ENCODE assay signal across 9 cellular contexts in the genomic region with DNA sequence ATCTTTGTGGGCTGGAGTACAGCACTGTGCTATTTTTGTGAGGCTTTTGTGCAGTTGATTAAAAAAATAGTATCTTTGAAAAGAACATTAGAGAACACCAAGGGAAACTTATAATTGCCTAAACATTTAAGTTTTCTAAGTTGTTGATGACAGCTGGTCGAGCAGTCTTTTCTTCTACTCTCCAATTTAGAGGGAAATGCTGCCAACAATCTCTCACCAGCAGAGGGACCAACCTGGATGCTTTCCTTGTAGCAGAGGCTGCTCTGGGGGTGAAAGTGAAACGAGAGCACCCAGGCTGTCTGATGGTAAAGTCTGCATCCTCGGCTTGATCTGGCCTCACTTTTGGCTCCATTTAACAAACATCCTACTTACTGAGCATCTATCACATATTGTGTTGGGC.
DNase-seq lines count a peak whose midpoint lies in the region; ATAC-seq and TF ChIP-seq lines count a peak whose summit lies in the region.
"Had no signal": no experiment of that assay in that cellular context is flagged by ENCODE, and none has a peak within 500 bp of the region (broad histone marks: within the 10 kb centered on the region; RNA-seq: fewer than 3 reads in every experiment).

No MANE protein-coding gene starts in this region.

- H3K36me3 ChIP-seq in ovary (no peaks in the 10 kb centered on the region), right atrium auricular region (no peaks in the 10 kb centered on the region), tibial artery (no peaks in the 10 kb centered on the region)

- DNase-seq in HuH-7.5 (ENCODE audit: low spot score) (peak; percentile 2), endothelial cell (ENCODE audit: low spot score) (peak; percentile 32), ovary (no peak), right atrium auricular region (ENCODE audit: low spot score) (no peak), tibial artery (no peak)
- no peak for DNase-seq in activated naive CD8-positive, alpha-beta T cell treated with anti-CD3 and anti-CD28 coated beads, Interleukin-2, amount 50 U/mL, for 24 hours

- no peak overlapping the region for H3K4me3 Mint-ChIP-seq in endothelial cell (ENCODE audit: unreplicated experiment)
- H3K4me3 Mint-ChIP-seq in activated naive CD8-positive, alpha-beta T cell treated with anti-CD3 and anti-CD28 coated beads, Interleukin-2, amount 50 U/mL, for 24 hours = no peak overlapping the region

- no peaks in the 10 kb centered on the region for H3K36me3 Mint-ChIP-seq in endothelial cell (ENCODE audit: low read depth, unreplicated experiment)
- H3K36me3 Mint-ChIP-seq in activated naive CD8-positive, alpha-beta T cell treated with anti-CD3 and anti-CD28 coated beads, Interleukin-2, amount 50 U/mL, for 24 hours (ENCODE audit: low read depth) = no peaks in the 10 kb centered on the region
- H3K36me3 Mint-ChIP-seq: brain had no signal

- no peaks in the 10 kb centered on the region for H3K9me3 Mint-ChIP-seq in endothelial cell (ENCODE audit: unreplicated experiment)
- H3K9me3 Mint-ChIP-seq in activated naive CD8-positive, alpha-beta T cell treated with anti-CD3 and anti-CD28 coated beads, Interleukin-2, amount 50 U/mL, for 24 hours = peaks cover 9% of the 10 kb centered on the region

- H3K4me1 ChIP-seq in ovary (ENCODE audit: insufficient read depth) (no peaks in the 10 kb centered on the region), right atrium auricular region (no peaks in the 10 kb centered on the region), tibial artery (no peaks in the 10 kb centered on the region)

- H3K27ac ChIP-seq in ovary = no peak overlapping the region
- H3K27ac ChIP-seq in right atrium auricular region = no peak overlapping the region
- H3K27ac ChIP-seq in tibial artery = no peak overlapping the region

- ATAC-seq in GM21526 (IDR thresholded peaks at IDR 0.05; ENCODE audit: low FRiP score, unreplicated experiment) = peak; percentile 69
- no peak for ATAC-seq in activated naive CD8-positive, alpha-beta T cell treated with anti-CD3 and anti-CD28 coated beads, Interleukin-2, amount 50 U/mL, for 24 hours

- no peak for TF ChIP-seq EP300 in ovary (IDR thresholded peaks at IDR 0.05)

- no peaks in the 10 kb centered on the region for H3K9me3 ChIP-seq in ovary
- no peaks in the 10 kb centered on the region for H3K9me3 ChIP-seq in right atrium auricular region
- H3K9me3 ChIP-seq in tibial artery = no peaks in the 10 kb centered on the region

- H3K27me3 ChIP-seq in ovary (no peaks in the 10 kb centered on the region), right atrium auricular region (no peaks in the 10 kb centered on the region), tibial artery (no peaks in the 10 kb centered on the region)

- peak; percentile 67 for TF ChIP-seq CTCF in GM12872 (IDR thresholded peaks at IDR 0.05; ENCODE audit: insufficient read depth, low read depth, low read length)
- TF ChIP-seq CTCF in endothelial cell (IDR thresholded peaks at IDR 0.05; ENCODE audit: unreplicated experiment) = peak; percentile 30
- TF ChIP-seq CTCF in ovary (IDR thresholded peaks at IDR 0.05) = no peak
- peak in 1 of 2 donors; percentile 39 for TF ChIP-seq CTCF in right atrium auricular region (IDR thresholded peaks at IDR 0.05)
- no peak for TF ChIP-seq CTCF in tibial artery (IDR thresholded peaks at IDR 0.05)

- H3K27ac Mint-ChIP-seq in endothelial cell (ENCODE audit: unreplicated experiment) = no peak overlapping the region
- no peak overlapping the region for H3K27ac Mint-ChIP-seq in activated naive CD8-positive, alpha-beta T cell treated with anti-CD3 and anti-CD28 coated beads, Interleukin-2, amount 50 U/mL, for 24 hours

- intact Hi-C loops in ovary (cut with DNase I) = no loop called here
- intact Hi-C loops in tibial artery (cut with DNase I; ENCODE audit: low total_unique reads) = no loop called here

- peaks cover 8% of the 10 kb centered on the region for H3K4me1 Mint-ChIP-seq in endothelial cell (ENCODE audit: unreplicated experiment)
- H3K4me1 Mint-ChIP-seq in activated naive CD8-positive, alpha-beta T cell treated with anti-CD3 and anti-CD28 coated beads, Interleukin-2, amount 50 U/mL, for 24 hours = no peaks in the 10 kb centered on the region

- 23 to 34% (median 25%) methylated on average over 3 of the region's 3 CpGs for WGBS in ovary, 3 donors

- TF ChIP-seq POLR2A in ovary (IDR thresholded peaks at IDR 0.05) = no peak

- H3K4me3 ChIP-seq in ovary = no peak overlapping the region
- no peak overlapping the region for H3K4me3 ChIP-seq in right atrium auricular region
- H3K4me3 ChIP-seq in tibial artery = no peak overlapping the region

- no peaks in the 10 kb centered on the region for H3K27me3 Mint-ChIP-seq in endothelial cell (ENCODE audit: unreplicated experiment)
- H3K27me3 Mint-ChIP-seq in activated naive CD8-positive, alpha-beta T cell treated with anti-CD3 and anti-CD28 coated beads, Interleukin-2, amount 50 U/mL, for 24 hours = no peaks in the 10 kb centered on the region
- H3K27me3 Mint-ChIP-seq: brain had no signal

Comparison
In these comparisons a context has a peak if more than half of its experiments do, and no peak if none do; other contexts are left out.
1. CTCF ChIP-seq: peak in GM12872 (single experiment) and endothelial cell (single experiment); none in ovary (0 of 3) and tibial artery (0 of 2).
2. DNase-seq: peak in HuH-7.5 (single experiment) and endothelial cell (single experiment); none in activated naive CD8-positive, alpha-beta T cell treated with anti-CD3 and anti-CD28 coated beads, Interleukin-2, amount 50 U/mL, for 24 hours (single experiment), ovary (0 of 5), right atrium auricular region (single experiment) and tibial artery (0 of 2).